In genomic region chr20:44830995-44831394, GRCh38 we compare ENCODE assay signal across 9 cellular contexts. TPM values are rescaled to one million over a fixed set of nuclear protein-coding genes. Genes with fewer than 3 reads are reported as not detected.
"Had no signal": no experiment of that assay in that cellular context is flagged by ENCODE, and none has a peak within 500 bp of the region (broad histone marks: within the 10 kb centered on the region; RNA-seq: fewer than 3 reads in every experiment).

No MANE protein-coding gene starts in this region.

- H3K9ac ChIP-seq: GM23248 had no signal

- H3K4me3 ChIP-seq: GM23248, HAP-1 had no signal

- H3K36me3 Mint-ChIP-seq: IgD-negative memory B cell had no signal

- ATAC-seq: HCT116 had no signal

- H2AFZ ChIP-seq: GM23248 had no signal

- H3K36me3 ChIP-seq: HAP-1 had no signal

- DNase-seq: GM23248, GOT3, H7, KG1 had no signal

- H3K27ac Mint-ChIP-seq: IgD-negative memory B cell had no signal

- H3K4me1 Mint-ChIP-seq: IgD-negative memory B cell had no signal

- H3K9me3 Mint-ChIP-seq: IgD-negative memory B cell had no signal

- H3K27ac ChIP-seq: GM23248, HL-60 had no signal

RNA-seq across cellular contexts. Expression of gene RIMS4, which starts 20.6 kb away (rescaled TPM):
- total RNA-seq: HT1080 had no signal
- polyA plus RNA-seq: GM23248, IgD-negative memory B cell had no signal
